In genomic region chr1:39789571-39790110, GRCh38 we compare ENCODE assay signal across 1 cellular context.
TF ChIP-seq lines count a peak whose summit lies in the region.

No MANE protein-coding gene starts in this region.

TF ChIP-seq in endothelial cell of umbilical vein, 7 proteins besides CTCF, POLR2A, EP300 and RAD21:
- no peak for TF ChIP-seq MAX (IDR thresholded peaks at IDR 0.05; ENCODE audit: insufficient read depth, insufficient read length)
